Comparison of ENCODE assay signal across 26 cellular contexts in genomic region chr9:89256225-89256624, GRCh38.
"Had no signal": no experiment of that assay in that cellular context is flagged by ENCODE, and none has a peak within 500 bp of the region (broad histone marks: within the 10 kb centered on the region; RNA-seq: fewer than 3 reads in every experiment).

No MANE protein-coding gene starts in this region.

- H3K27ac ChIP-seq: brain microvascular endothelial cell, coronary artery, dorsolateral prefrontal cortex, foreskin keratinocyte, gastrocnemius medialis had no signal

- ATAC-seq: activated CD4-positive, alpha-beta T cell treated with anti-CD3 and anti-CD28 coated beads for 36 hours; activated CD8-positive, alpha-beta T cell treated with anti-CD3 and anti-CD28 coated beads for 36 hours; activated T-cell treated with anti-CD3 and anti-CD28 coated beads, Interleukin-2, amount 50 U/mL, for 4 hours; activated T-helper 17 cell treated with anti-CD3 and anti-CD28 coated beads, Interleukin-2, amount 50 U/mL, for 72 hours; esophagus mucosa; foreskin keratinocyte; gastrocnemius medialis had no signal

- H3K27me3 ChIP-seq: brain microvascular endothelial cell, dorsolateral prefrontal cortex, foreskin keratinocyte, gastrocnemius medialis had no signal

- FAIRE-seq: astrocyte, bronchial epithelial cell had no signal

- H3K4me3 ChIP-seq: coronary artery, dorsolateral prefrontal cortex, gastrocnemius medialis had no signal

- DNase-seq: activated CD4-positive, alpha-beta T cell treated with anti-CD3 and anti-CD28 coated beads for 36 hours; activated CD4-positive, alpha-beta T cell treated with anti-CD3 and anti-CD28 coated beads, Interleukin-2, amount 10 ng/mL, durations not matched to agents 7 days and 5 days; activated CD4-positive, alpha-beta T cell treated with anti-CD3 and anti-CD28 coated beads, Interleukin-2, amount 50 U/mL, for 4 hours; activated CD4-positive, CD25-positive, alpha-beta regulatory T cell; activated CD4-positive, CD25-positive, alpha-beta regulatory T cell treated with anti-CD3 and anti-CD28 coated beads, Interleukin-2, amount 50 U/mL, for 72 hours; activated CD8-positive, alpha-beta memory T cell treated with anti-CD3 and anti-CD28 coated beads for 24 hours; activated CD8-positive, alpha-beta T cell treated with anti-CD3 and anti-CD28 coated beads for 36 hours; activated effector memory CD4-positive, alpha-beta T cell treated with Interleukin-2 at 50 U/mL for 16 hours; activated gamma-delta T cell treated with Interleukin-2 at 50 U/mL for 16 hours; activated naive CD4-positive, alpha-beta T cell treated with anti-CD3 and anti-CD28 coated beads, Interleukin-2, amount 50 U/mL, for 16 hours; activated naive CD4-positive, alpha-beta T cell treated with Interleukin-2 at 50 U/mL for 16 hours; activated T-cell treated with anti-CD3 and anti-CD28 coated beads, Interleukin-2, amount 50 U/mL, for 4 hours; amniotic stem cell; anterior cingulate cortex; brain microvascular endothelial cell; dorsolateral prefrontal cortex; effector memory CD4-positive, alpha-beta T cell; endodermal cell; foreskin keratinocyte; gastrocnemius medialis; T-helper 2 cell had no signal

- H3K36me3 ChIP-seq: brain microvascular endothelial cell, gastrocnemius medialis had no signal

- H3K9me3 ChIP-seq: gastrocnemius medialis had no signal

- H3K4me1 ChIP-seq: foreskin keratinocyte, gastrocnemius medialis had no signal
